19 cellular contexts compared by ENCODE assay signal in the genomic region with DNA sequence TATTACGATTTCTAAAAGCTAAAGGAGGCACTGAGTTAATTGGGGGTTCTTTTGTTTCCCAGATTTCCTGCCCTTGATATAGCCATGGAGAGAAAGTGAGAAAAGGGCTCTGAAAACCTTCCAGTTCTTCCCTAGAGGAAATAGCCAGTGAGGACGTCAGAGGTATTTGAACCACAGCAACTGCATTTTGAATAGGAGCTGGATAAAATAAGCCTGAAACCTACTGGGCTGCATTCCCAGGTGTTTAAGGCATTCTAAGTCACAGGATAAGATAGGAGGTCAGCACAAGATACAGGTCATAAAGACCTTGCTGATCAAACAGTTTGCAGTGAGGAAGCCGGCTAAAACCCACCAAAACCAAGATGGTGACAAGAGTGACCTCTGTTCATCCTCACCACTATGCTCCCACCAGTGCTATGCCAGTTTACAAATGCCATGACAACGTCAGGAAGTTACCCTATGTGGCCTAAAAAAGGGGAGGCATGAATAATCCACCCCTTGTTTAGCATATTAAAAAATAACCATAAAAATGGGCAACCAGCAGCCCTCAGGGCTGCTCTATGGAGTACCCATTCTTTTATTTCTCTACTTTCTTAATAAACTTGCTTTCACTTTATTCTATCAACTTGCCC.
DNase-seq lines count a peak whose midpoint lies in the region; ATAC-seq, FAIRE-seq and TF ChIP-seq lines count a peak whose summit lies in the region.
"Had no signal": no experiment of that assay in that cellular context is flagged by ENCODE, and none has a peak within 500 bp of the region (broad histone marks: within the 10 kb centered on the region; RNA-seq: fewer than 3 reads in every experiment).

No MANE protein-coding gene starts in this region.

- H3K27ac ChIP-seq in astrocyte (ENCODE audit: low read depth, low read length) (peak overlapping the region; percentile 11), hepatocyte (peak overlapping the region; percentile 29)
- H3K27ac ChIP-seq: BLaER1 treated with 17β-estradiol and CSF1 and Interleukin-3, amounts not matched to agents 10 nM and 100 nM had no signal

- H3K27me3 ChIP-seq in Caco-2 (replicated peaks; ENCODE audit: control insufficient read depth, insufficient read depth, low read length): no peaks in the 10 kb centered on the region
- no peaks in the 10 kb centered on the region for H3K27me3 ChIP-seq in astrocyte (ENCODE audit: insufficient read depth, low read length)
- H3K27me3 ChIP-seq in hepatocyte: no peaks in the 10 kb centered on the region
- H3K27me3 ChIP-seq: BLaER1 treated with 17β-estradiol and CSF1 and Interleukin-3, amounts not matched to agents 10 nM and 100 nM had no signal

- no peak overlapping the region for H3K4me2 ChIP-seq in astrocyte (ENCODE audit: low read length)
- H3K4me2 ChIP-seq in hepatocyte: no peak overlapping the region
- H3K4me2 ChIP-seq: BLaER1 treated with 17β-estradiol and CSF1 and Interleukin-3, amounts not matched to agents 10 nM and 100 nM had no signal

- H3K27me3 Mint-ChIP-seq in Caco-2 (ENCODE audit: insufficient read depth, unreplicated experiment) (no peaks in the 10 kb centered on the region), astrocyte (ENCODE audit: low read depth, unreplicated experiment) (no peaks in the 10 kb centered on the region), osteocyte (ENCODE audit: unreplicated experiment) (no peaks in the 10 kb centered on the region)

- H3K4me3 Mint-ChIP-seq in Caco-2 (ENCODE audit: unreplicated experiment): peak overlapping the region; percentile 4
- peak overlapping the region; percentile 56 for H3K4me3 Mint-ChIP-seq in astrocyte (ENCODE audit: unreplicated experiment)
- no peak overlapping the region for H3K4me3 Mint-ChIP-seq in osteocyte (ENCODE audit: unreplicated experiment)

- H3K36me3 Mint-ChIP-seq in Caco-2 (ENCODE audit: insufficient read depth, unreplicated experiment) (no peaks in the 10 kb centered on the region), astrocyte (ENCODE audit: low read depth, unreplicated experiment) (no peaks in the 10 kb centered on the region), osteocyte (ENCODE audit: unreplicated experiment) (peaks cover 3% of the 10 kb centered on the region)

- H4K20me1 ChIP-seq in astrocyte (ENCODE audit: insufficient read depth, low read length) (no peaks in the 10 kb centered on the region), hepatocyte (ENCODE audit: insufficient read depth, poor library complexity, severe bottlenecking) (no peaks in the 10 kb centered on the region)
- H4K20me1 ChIP-seq: BLaER1 treated with 17β-estradiol and CSF1 and Interleukin-3, amounts not matched to agents 10 nM and 100 nM had no signal

- peak in 1 of 2 experiments; percentile 27 for DNase-seq in Caco-2
- peak; percentile 50 for DNase-seq in astrocyte (ENCODE audit: low read depth)
- no peak for DNase-seq in hepatocyte (ENCODE audit: low spot score)
- no peak for DNase-seq in osteocyte (ENCODE audit: extremely low spot score, unreplicated experiment)
- no peak for DNase-seq in NCI-H1105 treated with DMSO at 0.1 percent for 48 hours (lab: John Stamatoyannopoulos, UW)
- DNase-seq: DND-41; Karpas-422; NCI-H1105; NCI-H1694 treated with DMSO at 0.1 percent for 48 hours; NCI-H526 treated with DMSO at 0.1 percent for 48 hours; NK-92 treated with Interleukin-12 subunit alpha and Interleukin-12 subunit beta, amount 100 ng/mL, for 24 hours; RPMI8226; SIG-M5 had no signal

- H3K4me1 Mint-ChIP-seq in Caco-2 (ENCODE audit: low read depth, unreplicated experiment) (peaks cover 37% of the 10 kb centered on the region), astrocyte (ENCODE audit: low read depth, unreplicated experiment) (peaks cover 29% of the 10 kb centered on the region), osteocyte (ENCODE audit: unreplicated experiment) (peaks cover 47% of the 10 kb centered on the region)

- no peak for FAIRE-seq in astrocyte (lab: Jason Lieb, UNC)
- FAIRE-seq: A204.1, GM12891, GM18507 had no signal

- CTCF ChIA-PET in Caco-2 (lab: Charles Lee): no interaction called here

- intact Hi-C loops in Caco-2 (cut with micrococcal nuclease; ENCODE audit: unreplicated experiment): no loop called here

- no peaks in the 10 kb centered on the region for H3K9me2 ChIP-seq in hepatocyte (replicated peaks; ENCODE audit: insufficient read depth)

- TF ChIP-seq CTCF in Caco-2 (IDR thresholded peaks at IDR 0.05; ENCODE audit: insufficient read depth in 1 of 2, low read depth in 1 of 2, low read length in 1 of 2, severe bottlenecking in 1 of 2, unreplicated experiment in 1 of 2) (no peak), astrocyte (IDR thresholded peaks at IDR 0.05; ENCODE audit: insufficient read depth, low read depth, low read length) (no peak), hepatocyte (IDR thresholded peaks at IDR 0.05; ENCODE audit: poor library complexity) (no peak), osteocyte (IDR thresholded peaks at IDR 0.05) (no peak)

- H3K9me3 Mint-ChIP-seq in Caco-2 (ENCODE audit: unreplicated experiment) (no peaks in the 10 kb centered on the region), astrocyte (ENCODE audit: unreplicated experiment) (no peaks in the 10 kb centered on the region), osteocyte (ENCODE audit: unreplicated experiment) (peaks cover 11% of the 10 kb centered on the region)

- H3K36me3 ChIP-seq in Caco-2 (ENCODE audit: control insufficient read depth, insufficient read depth, low read length) (no peaks in the 10 kb centered on the region), astrocyte (ENCODE audit: insufficient read depth, low read length) (no peaks in the 10 kb centered on the region), hepatocyte (replicated peaks; ENCODE audit: insufficient read depth, low read depth) (no peaks in the 10 kb centered on the region)
- H3K36me3 ChIP-seq: BLaER1 treated with 17β-estradiol and CSF1 and Interleukin-3, amounts not matched to agents 10 nM and 100 nM had no signal

- BruUV-seq in Caco-2 (replicated peaks; lab: Mats Ljungman, UMichigan): no TSS peak

- H3K4me1 ChIP-seq in Caco-2: peaks cover 47% of the 10 kb centered on the region
- H3K4me1 ChIP-seq in astrocyte (ENCODE audit: insufficient read depth, low read length): peaks cover 17% of the 10 kb centered on the region
- no peaks in the 10 kb centered on the region for H3K4me1 ChIP-seq in hepatocyte (ENCODE audit: insufficient read depth)

- ATAC-seq in GM21737 (IDR thresholded peaks at IDR 0.05; ENCODE audit: unreplicated experiment) (no peak), HG03159 (IDR thresholded peaks at IDR 0.05; ENCODE audit: unreplicated experiment) (no peak)

- H2AFZ ChIP-seq in astrocyte (ENCODE audit: low read depth, low read length): no peak overlapping the region
- H2AFZ ChIP-seq in hepatocyte: no peak overlapping the region

- H3K4me3 ChIP-seq in Caco-2 (ENCODE audit: low read depth, low read length) (no peak overlapping the region), astrocyte (ENCODE audit: insufficient read depth, low read depth, low read length) (no peak overlapping the region), hepatocyte (no peak overlapping the region)
- H3K4me3 ChIP-seq: BLaER1 treated with 17β-estradiol and CSF1 and Interleukin-3, amounts not matched to agents 10 nM and 100 nM had no signal

- no peak overlapping the region for H3K9ac ChIP-seq in astrocyte (ENCODE audit: low read length)
- H3K9ac ChIP-seq: BLaER1 treated with 17β-estradiol and CSF1 and Interleukin-3, amounts not matched to agents 10 nM and 100 nM had no signal

- H3K79me2 ChIP-seq in astrocyte (ENCODE audit: insufficient read depth, low read length) (no peaks in the 10 kb centered on the region), hepatocyte (no peaks in the 10 kb centered on the region)

- 67% methylated on average over 4 of the region's 4 CpGs for WGBS in hepatocyte (ENCODE audit: low lambda C conversion rate, missing lambda C conversion rate)

- no peaks in the 10 kb centered on the region for H3K9me3 ChIP-seq in Caco-2
- H3K9me3 ChIP-seq in astrocyte (ENCODE audit: insufficient read depth, low read depth, low read length): no peaks in the 10 kb centered on the region
- H3K9me3 ChIP-seq in hepatocyte (ENCODE audit: low read depth): no peaks in the 10 kb centered on the region
- H3K9me3 ChIP-seq: BLaER1 treated with 17β-estradiol and CSF1 and Interleukin-3, amounts not matched to agents 10 nM and 100 nM had no signal

- H3K27ac Mint-ChIP-seq in Caco-2 (ENCODE audit: unreplicated experiment): peak overlapping the region; percentile 80
- peak overlapping the region; percentile 91 for H3K27ac Mint-ChIP-seq in astrocyte (ENCODE audit: unreplicated experiment)
- peak overlapping the region; percentile 88 for H3K27ac Mint-ChIP-seq in osteocyte (ENCODE audit: unreplicated experiment)

- POLR2A ChIA-PET in Caco-2 (lab: Charles Lee): interaction anchor here (1.0 kb wide), 1 partner anchor 230 kb away, joined by 3 read pairs; no protein-coding TSS in a partner anchor
